In the genomic region with DNA sequence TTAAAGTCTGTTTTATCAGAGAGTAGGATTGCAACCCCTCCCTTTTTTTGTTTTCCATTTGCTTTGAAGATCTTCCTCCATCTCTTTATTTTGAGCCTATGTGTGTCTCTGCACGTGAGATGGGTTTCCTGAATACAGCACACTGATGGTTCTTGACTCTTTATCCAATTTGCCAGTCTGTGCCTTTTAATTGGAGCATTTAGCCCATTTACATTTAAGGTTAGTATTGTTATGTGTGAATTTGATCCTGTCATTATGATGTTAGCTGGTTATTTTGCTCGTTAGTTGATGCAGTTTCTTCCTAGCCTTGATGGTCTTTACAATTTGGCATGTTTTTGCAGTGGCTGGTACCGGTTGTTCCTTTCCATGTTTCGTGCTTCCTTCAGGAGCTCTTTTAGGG, we compare ENCODE assay signal across 4 cellular contexts. TPM values are rescaled to one million over a fixed set of nuclear protein-coding genes. Genes with fewer than 3 reads are reported as not detected.
"Had no signal": no experiment of that assay in that cellular context is flagged by ENCODE, and none has a peak within 500 bp of the region (broad histone marks: within the 10 kb centered on the region; RNA-seq: fewer than 3 reads in every experiment).

No MANE protein-coding gene starts in this region.

RNA-seq across cellular contexts. Expression of gene ANKRD62, which starts 45.2 kb away (rescaled TPM):
- total RNA-seq: LHCN-M2, M059J, MCF 10A, NCI-H460 had no signal
